23 cellular contexts compared by ENCODE assay signal in genomic region chr5:135307143-135307903, GRCh38.
DNase-seq lines count a peak whose midpoint lies in the region; ATAC-seq, FAIRE-seq and TF ChIP-seq lines count a peak whose summit lies in the region.
"Had no signal": no experiment of that assay in that cellular context is flagged by ENCODE, and none has a peak within 500 bp of the region (broad histone marks: within the 10 kb centered on the region; RNA-seq: fewer than 3 reads in every experiment).

No MANE protein-coding gene starts in this region.

- in situ Hi-C loops in HepG2 (cut with HindIII; ENCODE audit: extremely low pct_ligation_motif_present, low pct_unique_long_range_greater_than_20kb): no loop called here

- WGBS in HepG2 (ENCODE audit: low lambda C conversion rate): 83% methylated on average over 13 of the region's 23 CpGs
- 84% methylated on average over 9 of the region's 23 CpGs for WGBS in right lobe of liver (ENCODE audit: insufficient coverage, low coverage, low lambda C conversion rate, missing lambda C conversion rate)

- H2AFZ ChIP-seq in HepG2 (ENCODE audit: low read length): no peak overlapping the region
- H2AFZ ChIP-seq: PC-9 had no signal

- H3K27ac ChIP-seq in HepG2 (ENCODE audit: extremely low read length, insufficient read depth, low read length): no peak overlapping the region
- no peak overlapping the region for H3K27ac ChIP-seq in right lobe of liver
- H3K27ac ChIP-seq in SJCRH30: peak overlapping the region; percentile 91
- H3K27ac ChIP-seq: heart right ventricle, KMS-11, PC-9, sigmoid colon, SK-N-MC, upper lobe of left lung had no signal

- no peaks in the 10 kb centered on the region for H3K36me3 Mint-ChIP-seq in naive thymus-derived CD8-positive, alpha-beta T cell
- H3K36me3 Mint-ChIP-seq: CD4-positive, alpha-beta memory T cell had no signal

- intact Hi-C loops in HepG2 (cut with micrococcal nuclease; ENCODE audit: unreplicated experiment): no loop called here
- intact Hi-C loops in right lobe of liver (cut with DNase I): no loop called here

- BruUV-seq in HepG2 (replicated peaks; lab: Mats Ljungman, UMichigan): no TSS peak

- H3K36me3 ChIP-seq in HepG2 (replicated peaks in 1 of 2; ENCODE audit: control insufficient read depth in 1 of 2, insufficient read depth in 2 of 2, low read length in 2 of 2) (no peaks in the 10 kb centered on the region), right lobe of liver (no peaks in the 10 kb centered on the region), SJCRH30 (no peaks in the 10 kb centered on the region)
- H3K36me3 ChIP-seq: heart right ventricle, sigmoid colon, upper lobe of left lung had no signal

- H3K79me2 ChIP-seq in HepG2 (ENCODE audit: insufficient read depth, low read length): no peaks in the 10 kb centered on the region

- no peaks in the 10 kb centered on the region; a peak in 1 of 5 replicates for H3K27me3 ChIP-seq in HepG2 (ENCODE audit: control insufficient read depth in 1 of 2, insufficient read depth in 2 of 2, low read length in 2 of 2)
- H3K27me3 ChIP-seq in right lobe of liver: no peaks in the 10 kb centered on the region
- H3K27me3 ChIP-seq in SJCRH30: no peaks in the 10 kb centered on the region
- H3K27me3 ChIP-seq: sigmoid colon, upper lobe of left lung had no signal

- H3K27ac Mint-ChIP-seq in naive thymus-derived CD8-positive, alpha-beta T cell: no peak overlapping the region
- H3K27ac Mint-ChIP-seq: CD4-positive, alpha-beta memory T cell; stimulated activated naive CD8-positive, alpha-beta T cell treated with anti-CD3 and anti-CD28 coated beads, Interleukin-15, Interleukin-2, amounts not matched to agents 100 ng/mL and 50 ng/mL, for 24 hours had no signal

- H3K9ac ChIP-seq in HepG2 (ENCODE audit: insufficient read depth, low read depth, low read length): no peak overlapping the region
- H3K9ac ChIP-seq: KMS-11 had no signal

- H3K9me3 ChIP-seq in HepG2 (ENCODE audit: low read length): no peaks in the 10 kb centered on the region
- no peaks in the 10 kb centered on the region for H3K9me3 ChIP-seq in right lobe of liver
- H3K9me3 ChIP-seq in SJCRH30 (replicated peaks): no peaks in the 10 kb centered on the region
- H3K9me3 ChIP-seq: heart right ventricle, sigmoid colon, upper lobe of left lung had no signal

- no peak for TF ChIP-seq RAD21 in HepG2 (CRISPR knock-in tag; IDR thresholded peaks at IDR 0.05)

- DNase-seq in HepG2 (ENCODE audit: low spot score) (no peak), right lobe of liver (no peak), SJCRH30 (peak; percentile 89 to 90), left kidney (ENCODE audit: low read depth, low spot score) (peak; percentile 68), urothelium cell line (ENCODE audit: low spot score) (no peak)
- no peak for DNase-seq in naive thymus-derived CD8-positive, alpha-beta T cell
- DNase-seq: activated gamma-delta T cell; CD4-positive, alpha-beta memory T cell; cerebellar nuclear complex; DMS79 treated with DMSO at 0.1 percent for 48 hours; heart right ventricle; NCI-H1048; NCI-H774; nucleus accumbens; PC-9; sigmoid colon; upper lobe of left lung had no signal

- peak; percentile 9; the same call in 2 of the 3 replicates for ATAC-seq in HepG2
- ATAC-seq in right lobe of liver: no peak
- ATAC-seq in GM18502 (IDR thresholded peaks at IDR 0.05; ENCODE audit: poor library complexity, unreplicated experiment): no peak
- ATAC-seq in naive thymus-derived CD8-positive, alpha-beta T cell: no peak
- no peak for ATAC-seq in GM21529 (IDR thresholded peaks at IDR 0.05; ENCODE audit: unreplicated experiment)
- ATAC-seq: activated CD4-positive, CD25-positive, alpha-beta regulatory T cell treated with anti-CD3 and anti-CD28 coated beads, Interleukin-2, amount 50 U/mL, for 24 hours; heart right ventricle had no signal

- 0 out of 2 replicates have a peak overlapping the region, but pooled peaks have one; percentile 8 for H3K4me2 ChIP-seq in HepG2 (ENCODE audit: low read depth, low read length)
- H3K4me2 ChIP-seq: KMS-11, PC-9 had no signal

- FAIRE-seq in HepG2 (lab: Jason Lieb, UNC) (peak; percentile 36), urothelium cell line (lab: Jason Lieb, UNC) (peak; percentile 27)

- H3K27me3 Mint-ChIP-seq in naive thymus-derived CD8-positive, alpha-beta T cell: peaks cover 0 to 30% (median 14%) of the 10 kb centered on the region in 5 donors
- H3K27me3 Mint-ChIP-seq: stimulated activated naive CD8-positive, alpha-beta T cell treated with anti-CD3 and anti-CD28 coated beads, Interleukin-15, Interleukin-2, amounts not matched to agents 100 ng/mL and 50 ng/mL, for 24 hours had no signal

- H3K4me3 ChIP-seq in HepG2 (replicated peaks in 1 of 3; ENCODE audit: insufficient read depth in 1 of 3, low read depth in 2 of 3, low read length in 3 of 3) (no peak overlapping the region), right lobe of liver (no peak overlapping the region), SJCRH30 (no peak overlapping the region)
- H3K4me3 ChIP-seq: heart right ventricle, PC-9, sigmoid colon, SK-N-MC, upper lobe of left lung had no signal

- H3K4me3 Mint-ChIP-seq in naive thymus-derived CD8-positive, alpha-beta T cell: no peak overlapping the region
- H3K4me3 Mint-ChIP-seq: CD4-positive, alpha-beta memory T cell; stimulated activated naive CD8-positive, alpha-beta T cell treated with anti-CD3 and anti-CD28 coated beads, Interleukin-15, Interleukin-2, amounts not matched to agents 100 ng/mL and 50 ng/mL, for 24 hours had no signal

- POLR2A ChIA-PET in HepG2 (lab: Yijun Ruan, JAX): no interaction called here
- POLR2A ChIA-PET in naive thymus-derived CD8-positive, alpha-beta T cell (lab: Charles Lee): no interaction called here

- H3K4me1 ChIP-seq in HepG2 (ENCODE audit: insufficient read depth, low read length) (peaks cover 80% of the 10 kb centered on the region), right lobe of liver (peaks cover 0 to 17% (median 2%) of the 10 kb centered on the region in 4 donors), SJCRH30 (peaks cover 85% of the 10 kb centered on the region)
- H3K4me1 ChIP-seq: heart right ventricle, upper lobe of left lung had no signal

- CTCF ChIA-PET in HepG2 (lab: Yijun Ruan, JAX; ENCODE audit: low intra/inter-chr PET ratio, low total read pairs): no interaction called here

- peaks cover 0 to 1% (median 0%) of the 10 kb centered on the region in 9 donors for H3K9me3 Mint-ChIP-seq in naive thymus-derived CD8-positive, alpha-beta T cell
- H3K9me3 Mint-ChIP-seq: CD4-positive, alpha-beta memory T cell; stimulated activated naive CD8-positive, alpha-beta T cell treated with anti-CD3 and anti-CD28 coated beads, Interleukin-15, Interleukin-2, amounts not matched to agents 100 ng/mL and 50 ng/mL, for 24 hours had no signal

- H4K20me1 ChIP-seq in HepG2 (ENCODE audit: insufficient read depth, low read length): no peaks in the 10 kb centered on the region

- peaks cover 0 to 5% (median 2%) of the 10 kb centered on the region in 4 donors for H3K4me1 Mint-ChIP-seq in naive thymus-derived CD8-positive, alpha-beta T cell

- TF ChIP-seq POLR2A in HepG2 (IDR thresholded peaks at IDR 0.05; ENCODE audit: insufficient read depth in 1 of 2, low read depth in 2 of 2, low read length in 2 of 2): no peak
- TF ChIP-seq POLR2A in right lobe of liver (IDR thresholded peaks at IDR 0.05): no peak

- TF ChIP-seq EP300 in HepG2 (IDR thresholded peaks at IDR 0.05; ENCODE audit: low read depth in 2 of 2, low read length in 2 of 2) (no peak), HepG2 (CRISPR knock-in tag; IDR thresholded peaks at IDR 0.05; ENCODE audit: borderline replicate concordance) (no peak)

- TF ChIP-seq CTCF in HepG2 (CRISPR knock-in tag; IDR thresholded peaks at IDR 0.05): no peak
- no peak for TF ChIP-seq CTCF in right lobe of liver (IDR thresholded peaks at IDR 0.05)

TF ChIP-seq in HepG2, 621 proteins besides CTCF, POLR2A, EP300 and RAD21 (continues in another document):
- TF ChIP-seq KDM6A (CRISPR knock-in tag; IDR thresholded peaks at IDR 0.05; ENCODE audit: low read depth) (no peak), ZSCAN5A (CRISPR knock-in tag; IDR thresholded peaks at IDR 0.05; ENCODE audit: borderline replicate concordance) (no peak), SIX1 (CRISPR knock-in tag; IDR thresholded peaks at IDR 0.05; ENCODE audit: borderline replicate concordance) (peak; percentile 59; the same call in 1 of the 2 replicates), SYNCRIP (IDR thresholded peaks at IDR 0.05; ENCODE audit: insufficient read depth, low read depth, low read length) (no peak), SMARCC2 (IDR thresholded peaks at IDR 0.05) (no peak), ZNF704 (CRISPR knock-in tag; IDR thresholded peaks at IDR 0.05; ENCODE audit: borderline replicate concordance) (no peak), GABPA (IDR thresholded peaks at IDR 0.05; ENCODE audit: low read depth, low read length) (no peak), GABPA (CRISPR knock-in tag; IDR thresholded peaks at IDR 0.05; ENCODE audit: low read depth) (no peak), PAWR (CRISPR knock-in tag; IDR thresholded peaks at IDR 0.05; ENCODE audit: borderline replicate concordance) (no peak), SETDB1 (CRISPR knock-in tag; IDR thresholded peaks at IDR 0.05; ENCODE audit: borderline replicate concordance) (no peak), NCOA2 (CRISPR knock-in tag; IDR thresholded peaks at IDR 0.05) (no peak), ZNF724P (CRISPR knock-in tag; IDR thresholded peaks at IDR 0.05; ENCODE audit: borderline replicate concordance) (no peak), ZNF510 (CRISPR knock-in tag; IDR thresholded peaks at IDR 0.05; ENCODE audit: low read depth) (no peak)

Comparison
In these comparisons a context has a peak if more than half of its experiments do, and no peak if none do; other contexts are left out.
1. DNase-seq: peak in SJCRH30 (2 of 2) and left kidney (single experiment); none in HepG2 (single experiment), right lobe of liver (0 of 3), urothelium cell line (single experiment) and naive thymus-derived CD8-positive, alpha-beta T cell (0 of 10).